In the genomic region with DNA sequence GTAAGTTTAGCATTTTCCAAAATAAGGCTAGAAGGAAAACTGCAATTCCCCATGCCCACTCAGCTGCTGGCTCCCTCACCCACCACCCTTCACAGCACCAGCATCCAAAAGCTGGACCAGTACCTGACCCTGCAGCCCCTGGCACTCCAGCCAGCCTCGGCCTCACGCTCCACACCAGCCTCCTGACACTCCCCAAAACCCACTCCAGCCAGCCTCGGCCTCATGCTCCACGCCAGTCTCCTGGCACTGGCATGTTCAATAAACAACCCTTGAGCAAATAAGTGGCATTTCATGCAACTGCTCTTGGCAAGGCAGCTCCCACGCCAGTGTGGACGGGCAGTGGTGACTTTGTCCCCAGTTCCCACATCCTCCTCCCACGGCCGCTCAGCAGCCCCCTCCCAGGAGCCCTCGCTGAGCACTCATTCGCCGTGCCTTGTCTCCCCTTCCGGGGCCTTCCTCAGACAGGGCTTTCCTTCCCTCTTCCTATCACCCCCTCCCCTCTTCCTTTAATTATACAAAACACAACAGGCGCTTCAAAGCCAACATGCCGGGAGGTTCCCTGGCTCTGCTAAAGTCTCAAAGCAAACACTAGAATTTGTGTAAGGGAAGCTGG, we compare ENCODE assay signal across 11 cellular contexts. TPM values are rescaled to one million over a fixed set of nuclear protein-coding genes. Genes with fewer than 3 reads are reported as not detected.
DNase-seq lines count a peak whose midpoint lies in the region; ATAC-seq and TF ChIP-seq lines count a peak whose summit lies in the region.
"Had no signal": no experiment of that assay in that cellular context is flagged by ENCODE, and none has a peak within 500 bp of the region (broad histone marks: within the 10 kb centered on the region; RNA-seq: fewer than 3 reads in every experiment).

No MANE protein-coding gene starts in this region.

- no peak for TF ChIP-seq EP300 in suprapubic skin (IDR thresholded peaks at IDR 0.05)

- CTCF ChIA-PET in activated CD8-positive, alpha-beta memory T cell treated with anti-CD3 and anti-CD28 coated beads, Interleukin-2, amount 10 ng/mL, durations not matched to agents 7 days and 5 days (lab: Charles Lee), result interaction anchor here (1.0 kb wide), 1 partner anchor 9 kb away, joined by 3 read pairs; no protein-coding TSS in a partner anchor

- peaks cover 0 to 2% (median 0%) of the 10 kb centered on the region in 4 donors for H3K36me3 ChIP-seq in right lobe of liver
- peaks cover 14% of the 10 kb centered on the region for H3K36me3 ChIP-seq in suprapubic skin

- TF ChIP-seq CTCF in right lobe of liver (IDR thresholded peaks at IDR 0.05) (no peak), suprapubic skin (IDR thresholded peaks at IDR 0.05) (no peak)

- no peak overlapping the region for H3K27ac Mint-ChIP-seq in activated CD8-positive, alpha-beta memory T cell treated with anti-CD3 and anti-CD28 coated beads, Interleukin-2, amount 10 ng/mL, durations not matched to agents 7 days and 5 days
- H3K27ac Mint-ChIP-seq: activated naive CD4-positive, alpha-beta T cell treated with anti-CD3 and anti-CD28 coated beads for 36 hours had no signal

- peaks cover 7% of the 10 kb centered on the region for H3K4me1 Mint-ChIP-seq in activated CD8-positive, alpha-beta memory T cell treated with anti-CD3 and anti-CD28 coated beads, Interleukin-2, amount 10 ng/mL, durations not matched to agents 7 days and 5 days

- H3K9me3 ChIP-seq in right lobe of liver (no peaks in the 10 kb centered on the region), suprapubic skin (no peaks in the 10 kb centered on the region)

- peak; percentile 37 for DNase-seq in activated CD8-positive, alpha-beta memory T cell treated with anti-CD3 and anti-CD28 coated beads for 24 hours
- DNase-seq in activated CD8-positive, alpha-beta memory T cell treated with anti-CD3 and anti-CD28 coated beads, Interleukin-2, amount 10 ng/mL, durations not matched to agents 7 days and 5 days, result no peak
- no peak for DNase-seq in caudate nucleus (lab: John Stamatoyannopoulos, UW)
- DNase-seq in right lobe of liver, result peak; percentile 66 to 90 (median 89)
- DNase-seq in suprapubic skin (ENCODE audit: low spot score in 2 of 2), result peak; percentile 59 to 73
- no peak for DNase-seq in NCI-H1417 treated with DMSO at 0.1 percent for 48 hours (lab: John Stamatoyannopoulos, UW)
- DNase-seq in NCI-H1092 (lab: John Stamatoyannopoulos, UW), result no peak
- no peak for DNase-seq in NOMO-1 treated with DMSO at 0.1 percent for 48 hours (lab: John Stamatoyannopoulos, UW; ENCODE audit: unreplicated experiment)
- DNase-seq: activated CD4-positive, alpha-beta T cell treated with anti-CD3 and anti-CD28 coated beads for 4 hours; activated naive CD4-positive, alpha-beta T cell treated with anti-CD3 and anti-CD28 coated beads for 36 hours; naive B cell had no signal

- H3K4me1 ChIP-seq in right lobe of liver, result peaks cover 0 to 93% (median 43%) of the 10 kb centered on the region in 4 donors
- H3K4me1 ChIP-seq in suprapubic skin, result peaks cover 94% of the 10 kb centered on the region

- H3K27ac ChIP-seq in caudate nucleus (ENCODE audit: low read depth, low read length) (peak overlapping the region; percentile 70), right lobe of liver (peak overlapping the region; percentile 58 to 96 (median 89)), suprapubic skin (peak overlapping the region; percentile 41)

- TF ChIP-seq POLR2A in right lobe of liver (IDR thresholded peaks at IDR 0.05) (peak; percentile 22), suprapubic skin (IDR thresholded peaks at IDR 0.05) (no peak)

- no peaks in the 10 kb centered on the region for H3K27me3 ChIP-seq in right lobe of liver
- no peaks in the 10 kb centered on the region for H3K27me3 ChIP-seq in suprapubic skin

- no peaks in the 10 kb centered on the region for H3K27me3 Mint-ChIP-seq in activated CD8-positive, alpha-beta memory T cell treated with anti-CD3 and anti-CD28 coated beads, Interleukin-2, amount 10 ng/mL, durations not matched to agents 7 days and 5 days
- H3K27me3 Mint-ChIP-seq: naive B cell had no signal

- no peak for ATAC-seq in activated CD8-positive, alpha-beta memory T cell treated with anti-CD3 and anti-CD28 coated beads, Interleukin-2, amount 10 ng/mL, durations not matched to agents 7 days and 5 days
- ATAC-seq in right lobe of liver, result peak; percentile 20 to 58 (median 52)

- H3K36me3 Mint-ChIP-seq in activated CD8-positive, alpha-beta memory T cell treated with anti-CD3 and anti-CD28 coated beads, Interleukin-2, amount 10 ng/mL, durations not matched to agents 7 days and 5 days, result no peaks in the 10 kb centered on the region
- H3K36me3 Mint-ChIP-seq: naive B cell had no signal

- H3K4me3 Mint-ChIP-seq in activated CD8-positive, alpha-beta memory T cell treated with anti-CD3 and anti-CD28 coated beads, Interleukin-2, amount 10 ng/mL, durations not matched to agents 7 days and 5 days, result no peak overlapping the region
- H3K4me3 Mint-ChIP-seq: activated naive CD4-positive, alpha-beta T cell treated with anti-CD3 and anti-CD28 coated beads for 36 hours had no signal

- H3K4me3 ChIP-seq in right lobe of liver (peak overlapping the region in 2 of 3 donors; percentile 40 to 50), suprapubic skin (no peak overlapping the region)

- 29% methylated on average over 12 of the region's 14 CpGs for WGBS in right lobe of liver (ENCODE audit: insufficient coverage, low coverage, low lambda C conversion rate, missing lambda C conversion rate)
- WGBS in suprapubic skin, result 81% methylated on average over 14 of the region's 14 CpGs

- intact Hi-C loops in right lobe of liver (cut with DNase I), result no loop called here

- H3K9me3 Mint-ChIP-seq in activated CD8-positive, alpha-beta memory T cell treated with anti-CD3 and anti-CD28 coated beads, Interleukin-2, amount 10 ng/mL, durations not matched to agents 7 days and 5 days (ENCODE audit: low read depth), result no peaks in the 10 kb centered on the region
- H3K9me3 Mint-ChIP-seq: activated naive CD4-positive, alpha-beta T cell treated with anti-CD3 and anti-CD28 coated beads for 36 hours; naive B cell had no signal

RNA-seq across cellular contexts. Expression of gene TOLLIP, which starts 6.9 kb away (rescaled TPM):
- 10 to 100 TPM; 33.3 to 35.8 TPM for total RNA-seq in activated CD8-positive, alpha-beta memory T cell treated with anti-CD3 and anti-CD28 coated beads, Interleukin-2, amount 10 ng/mL, durations not matched to agents 7 days and 5 days
- total RNA-seq in right lobe of liver (100 to 1,000 TPM in 1 of 6 experiments, 10 to 100 TPM in 5; 68.3 to 103 (median 88.0) TPM), suprapubic skin (100 to 1,000 TPM in 2 of 4 donors, 10 to 100 TPM in 2; 96.6 to 105 (median 100) TPM)

Comparison
In these comparisons a context has a peak if more than half of its experiments do, and no peak if none do; other contexts are left out.
1. DNase-seq: peak in activated CD8-positive, alpha-beta memory T cell treated with anti-CD3 and anti-CD28 coated beads for 24 hours (single experiment), right lobe of liver (3 of 3) and suprapubic skin (2 of 2); none in activated CD8-positive, alpha-beta memory T cell treated with anti-CD3 and anti-CD28 coated beads, Interleukin-2, amount 10 ng/mL, durations not matched to agents 7 days and 5 days (single experiment), caudate nucleus (0 of 61), NCI-H1417 treated with DMSO at 0.1 percent for 48 hours (single experiment), NCI-H1092 (single experiment) and NOMO-1 treated with DMSO at 0.1 percent for 48 hours (single experiment).
2. Peak in every context shown above with its lines, with median percentiles within 50 percentile points of each other: H3K27ac ChIP-seq.